Comparison of ENCODE assay signal across 11 cellular contexts in genomic region chr11:47557004-47557403, GRCh38. TPM values are rescaled to one million over a fixed set of nuclear protein-coding genes. Genes with fewer than 3 reads are reported as not detected.
"Had no signal": no experiment of that assay in that cellular context is flagged by ENCODE, and none has a peak within 500 bp of the region (broad histone marks: within the 10 kb centered on the region; RNA-seq: fewer than 3 reads in every experiment).

No MANE protein-coding gene starts in this region.

RNA-seq across cellular contexts. Expression of gene FAM180B, which starts 29.5 kb away (rescaled TPM):
- total RNA-seq: activated naive CD4-positive, alpha-beta T cell treated with anti-CD3 and anti-CD28 coated beads for 36 hours; activated naive CD8-positive, alpha-beta T cell treated with anti-CD3 and anti-CD28 coated beads for 36 hours; activated naive CD8-positive, alpha-beta T cell treated with anti-CD3 and anti-CD28 coated beads, Interleukin-2, amount 10 ng/mL, durations not matched to agents 7 days and 5 days; activated T-helper 1 cell treated with anti-CD3 and anti-CD28 coated beads, Interleukin-12 subunit alpha, Interleukin-12 subunit beta, Interleukin-2, Interleukin-4 antibody, amounts not matched to agents 30 ng/mL and 10 ng/mL and 1 ng/mL, durations not matched to agents 14 hours and 24 hours and 36 hours; activated T-helper 17 cell treated with anti-CD3 and anti-CD28 coated beads, Interleukin-2, amount 50 U/mL, for 72 hours; ascending aorta; bronchial epithelial cell; cardiac muscle cell; cardiac septum; cerebellum; chondrocyte had no signal
